ENCODE assay signal across 27 cellular contexts in the genomic region with DNA sequence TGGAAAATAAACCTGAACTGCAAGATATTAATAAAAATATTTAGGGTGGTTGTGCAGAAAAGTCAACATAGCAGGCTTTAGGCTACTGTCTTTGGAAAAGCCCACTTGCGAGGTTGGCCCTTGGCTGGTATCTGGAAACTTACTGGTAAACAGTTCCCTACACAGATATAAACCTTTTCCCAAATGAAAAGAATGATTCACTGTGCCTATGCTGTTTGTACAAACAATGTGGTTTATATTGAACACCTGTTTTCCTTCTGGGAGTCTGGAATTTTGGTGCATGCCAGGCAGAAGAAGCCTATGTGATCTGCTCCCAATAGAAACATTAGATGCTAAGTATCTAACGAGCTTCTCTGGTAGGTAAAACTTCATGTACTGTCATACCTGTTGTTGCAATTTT. TPM values are rescaled to one million over a fixed set of nuclear protein-coding genes. Genes with fewer than 3 reads are reported as not detected.
"Had no signal": no experiment of that assay in that cellular context is flagged by ENCODE, and none has a peak within 500 bp of the region (broad histone marks: within the 10 kb centered on the region; RNA-seq: fewer than 3 reads in every experiment).

No MANE protein-coding gene starts in this region.

- H3K9me3 ChIP-seq: colonic mucosa, esophagus squamous epithelium, gastrocnemius medialis, left lung had no signal

- H3K4me1 ChIP-seq: colonic mucosa, esophagus squamous epithelium, gastrocnemius medialis, left lung, lower lobe of right lung had no signal

- H3K27me3 ChIP-seq: colonic mucosa, esophagus squamous epithelium, gastrocnemius medialis, heart right ventricle, left lung had no signal

- DNase-seq: colonic mucosa; cortex of kidney; effector CD8-positive, alpha-beta T cell; effector memory CD8-positive, alpha-beta T cell; endodermal cell; erythroblast; esophagus squamous epithelium; foreskin fibroblast; foreskin melanocyte; gastrocnemius medialis; glutamatergic neuron; head of caudate nucleus; heart right ventricle; hippocampal formation; left cardiac atrium; left lung; left ventricle myocardium superior; lower lobe of right lung; mesendoderm; midbrain had no signal

- H3K4me3 ChIP-seq: colonic mucosa, esophagus squamous epithelium, gastrocnemius medialis, heart right ventricle, left lung, lower lobe of right lung had no signal

- H3K36me3 ChIP-seq: colonic mucosa, esophagus squamous epithelium, gastrocnemius medialis, heart right ventricle, left lung, lower lobe of right lung had no signal

- H3K27ac ChIP-seq: colonic mucosa, epithelial cell of prostate, esophagus squamous epithelium, gastrocnemius medialis, heart right ventricle, left lung, lower lobe of right lung had no signal

- ATAC-seq: effector memory CD8-positive, alpha-beta T cell; esophagus mucosa; gastrocnemius medialis; heart right ventricle; left cardiac atrium; left lung; left ventricle myocardium superior; lower lobe of right lung had no signal

RNA-seq across cellular contexts. Expression of a gene that starts 29.7 kb away (rescaled TPM):
- total RNA-seq: dermis microvascular lymphatic vessel endothelial cell, esophagus squamous epithelium, kidney epithelial cell, left ventricle myocardium superior, lower leg skin, lower lobe of right lung, mononuclear cell had no signal
- polyA plus RNA-seq: keratinocyte had no signal

RNA-seq across cellular contexts. Expression of a gene that starts 53.5 kb away (rescaled TPM):
- total RNA-seq: lower lobe of right lung, mononuclear cell had no signal
